18 cellular contexts compared by ENCODE assay signal in the genomic region with DNA sequence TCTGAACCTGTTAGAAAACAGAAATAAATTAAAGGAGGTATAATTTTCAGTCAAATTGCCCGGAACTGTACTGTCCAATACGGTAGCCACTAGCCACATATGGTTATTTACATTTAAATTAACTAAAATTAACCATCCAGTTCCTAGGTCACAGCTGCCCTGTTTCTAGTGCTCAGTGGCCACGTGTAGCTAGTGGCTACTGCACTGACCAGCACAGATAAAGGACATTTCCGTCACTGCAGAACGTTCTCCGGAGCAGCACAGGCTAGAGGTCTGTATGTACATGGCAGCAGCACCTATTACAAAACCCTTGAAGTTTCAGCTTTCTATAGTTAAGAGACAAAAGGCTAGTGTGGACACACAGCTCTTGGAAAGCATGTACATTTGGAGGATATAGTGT. TPM values are rescaled to one million over a fixed set of nuclear protein-coding genes. Genes with fewer than 3 reads are reported as not detected.
DNase-seq lines count a peak whose midpoint lies in the region; ATAC-seq and TF ChIP-seq lines count a peak whose summit lies in the region.
"Had no signal": no experiment of that assay in that cellular context is flagged by ENCODE, and none has a peak within 500 bp of the region (broad histone marks: within the 10 kb centered on the region; RNA-seq: fewer than 3 reads in every experiment).

No MANE protein-coding gene starts in this region.

- TF ChIP-seq CTCF in heart right ventricle (IDR thresholded peaks at IDR 0.05) = no peak
- no peak for TF ChIP-seq CTCF in smooth muscle cell (IDR thresholded peaks at IDR 0.05; ENCODE audit: borderline replicate concordance, insufficient read depth, poor library complexity, severe bottlenecking)
- TF ChIP-seq CTCF in GM13976 (IDR thresholded peaks at IDR 0.05; ENCODE audit: borderline replicate concordance, control extremely low read depth, extremely low read depth, insufficient read depth, missing control alignments) = no peak

- H3K4me3 ChIP-seq in heart right ventricle (no peak overlapping the region), smooth muscle cell (no peak overlapping the region)
- H3K4me3 ChIP-seq: lung, Peyer's patch had no signal

- H4K20me1 ChIP-seq in smooth muscle cell (ENCODE audit: low read depth) = peaks cover 70% of the 10 kb centered on the region

- intact Hi-C loops in heart right ventricle (cut with DNase I) (no loop called here), Right ventricle myocardium inferior (cut with DNase I) (no loop called here)

- DNase-seq in heart right ventricle (no peak), Right ventricle myocardium inferior (ENCODE audit: missing footprints) (no peak), OCI-M1 (lab: John Stamatoyannopoulos, UW) (peak; percentile 42), epithelial cell of prostate (ENCODE audit: low read depth, low spot score) (no peak), smooth muscle cell (lab: John Stamatoyannopoulos, UW; ENCODE audit: unreplicated experiment) (no peak), GM13976 (ENCODE audit: low spot score) (no peak), NOMO-1 treated with dmso at 0.1 percent for 144 hours (lab: John Stamatoyannopoulos, UW; ENCODE audit: unreplicated experiment) (no peak)
- DNase-seq: cerebellar nuclear complex; NCI-H1048; NCI-H2227 treated with DMSO at 0.1 percent for 48 hours; stimulated activated naive B cell treated with anti-CD40 and anti-IgM and Interleukin-4, amounts not matched to agents 10 μg/mL and 1 μg/mL and 100 μg/mL, for 72 hours had no signal

- H3F3A ChIP-seq in smooth muscle cell (ENCODE audit: low read depth) = peaks cover 9% of the 10 kb centered on the region

- peak overlapping the region; percentile 65 for H3K4me2 ChIP-seq in smooth muscle cell

- H2AFZ ChIP-seq in smooth muscle cell (ENCODE audit: low read depth) = no peak overlapping the region

- H3K9me3 ChIP-seq in heart right ventricle = no peaks in the 10 kb centered on the region
- no peaks in the 10 kb centered on the region for H3K9me3 ChIP-seq in smooth muscle cell (replicated peaks; ENCODE audit: low read depth)
- H3K9me3 ChIP-seq: Peyer's patch had no signal

- no peak overlapping the region for H3K9ac ChIP-seq in smooth muscle cell (ENCODE audit: low read depth)

- peaks cover 0 to 16% (median 0%) of the 10 kb centered on the region in 9 donors for H3K36me3 ChIP-seq in heart right ventricle
- no peaks in the 10 kb centered on the region for H3K36me3 ChIP-seq in smooth muscle cell (ENCODE audit: low read depth)
- H3K36me3 ChIP-seq: Peyer's patch had no signal

- 43 to 55% methylated on average over 6 of the region's 6 CpGs for WGBS in heart right ventricle, 2 donors
- WGBS in smooth muscle cell (ENCODE audit: low lambda C conversion rate) = 60% methylated on average over 6 of the region's 6 CpGs

- peaks cover 77% of the 10 kb centered on the region for H3K79me2 ChIP-seq in smooth muscle cell (ENCODE audit: low read depth)

- H3K27ac ChIP-seq in heart right ventricle (peak overlapping the region in 8 of 10 donors; percentile 2 to 70 (median 19)), epithelial cell of prostate (peak overlapping the region; percentile 31), smooth muscle cell (ENCODE audit: low read depth) (peak overlapping the region; percentile 5)
- H3K27ac ChIP-seq: Peyer's patch had no signal

- ATAC-seq in heart right ventricle (no peak), Right ventricle myocardium inferior (no peak), HG02884 (IDR thresholded peaks at IDR 0.05; ENCODE audit: unreplicated experiment) (no peak)
- ATAC-seq: activated CD8-positive, alpha-beta T cell treated with anti-CD3 and anti-CD28 coated beads for 36 hours; HCT116; stimulated activated naive B cell treated with anti-CD40 and anti-IgM and Interleukin-4, amounts not matched to agents 10 μg/mL and 1 μg/mL and 100 μg/mL, for 72 hours had no signal

- no peaks in the 10 kb centered on the region for H3K27me3 ChIP-seq in heart right ventricle
- no peaks in the 10 kb centered on the region for H3K27me3 ChIP-seq in smooth muscle cell (ENCODE audit: low read depth)
- H3K27me3 ChIP-seq: Peyer's patch had no signal

- in situ Hi-C loops in GM13976 (cut with MboI; ENCODE audit: low sequenced_read_pairs, unreplicated experiment) = no loop called here

- H3K4me1 ChIP-seq in heart right ventricle (peaks cover 0 to 59% (median 37%) of the 10 kb centered on the region in 9 donors), smooth muscle cell (ENCODE audit: low read depth) (peaks cover 26% of the 10 kb centered on the region)

RNA-seq across cellular contexts. Expression of a gene that starts 33.7 kb away (rescaled TPM):
- total RNA-seq in heart right ventricle (not detected), Right ventricle myocardium inferior (not detected), smooth muscle cell (not detected in 2 replicates)
- polyA plus RNA-seq in heart right ventricle (not detected), smooth muscle cell (0.30 TPM in 1 of 2 replicates, not detected in the other)
- total RNA-seq: activated CD8-positive, alpha-beta T cell treated with anti-CD3 and anti-CD28 coated beads for 36 hours; lung; Peyer's patch; posterior vena cava had no signal
- polyA plus RNA-seq: esophagus, lung had no signal

RNA-seq across cellular contexts. Expression of a gene that starts 35.1 kb away (rescaled TPM):
- 10 to 100 TPM; 44.4 to 70.6 (median 58.0) TPM for total RNA-seq in heart right ventricle
- polyA plus RNA-seq in heart right ventricle = 10 to 100 TPM; 27.1 to 97.2 TPM
- 49.3 TPM for total RNA-seq in Right ventricle myocardium inferior
- 23.1 and 29.4 TPM in 2 replicates for total RNA-seq in smooth muscle cell
- 37.8 and 45.8 TPM in 2 replicates for polyA plus RNA-seq in smooth muscle cell
